In genomic region chr10:11598749-11599396, GRCh38 we compare ENCODE assay signal across 32 cellular contexts. TPM values are rescaled to one million over a fixed set of nuclear protein-coding genes. Genes with fewer than 3 reads are reported as not detected.
DNase-seq lines count a peak whose midpoint lies in the region; ATAC-seq, FAIRE-seq and TF ChIP-seq lines count a peak whose summit lies in the region.
"Had no signal": no experiment of that assay in that cellular context is flagged by ENCODE, and none has a peak within 500 bp of the region (broad histone marks: within the 10 kb centered on the region; RNA-seq: fewer than 3 reads in every experiment).

No MANE protein-coding gene starts in this region.

- no peak for TF ChIP-seq EP300 in sigmoid colon (IDR thresholded peaks at IDR 0.05)

- H3K27ac Mint-ChIP-seq in memory B cell, result peak overlapping the region; percentile 76
- H3K27ac Mint-ChIP-seq in CD4-positive, alpha-beta T cell, result no peak overlapping the region
- H3K27ac Mint-ChIP-seq: activated CD4-positive, alpha-beta T cell treated with anti-CD3 and anti-CD28 coated beads, Interleukin-2, amount 10 ng/mL, durations not matched to agents 7 days and 5 days; activated naive CD8-positive, alpha-beta T cell treated with anti-CD3 and anti-CD28 coated beads for 36 hours; activated T-cell treated with anti-CD3 and anti-CD28 coated beads, Interleukin-2, amount 50 U/mL, for 24 hours; endodermal cell had no signal

- WGBS in sigmoid colon, 2 donors, result 74 to 82% methylated on average over 8 of the region's 8 CpGs

- BruUV-seq in A673 (replicated peaks; lab: Mats Ljungman, UMichigan), result no TSS peak

- H3K36me3 Mint-ChIP-seq in memory B cell, result peaks cover 12% of the 10 kb centered on the region
- no peaks in the 10 kb centered on the region for H3K36me3 Mint-ChIP-seq in CD4-positive, alpha-beta T cell (ENCODE audit: low read depth)

- no peak overlapping the region for H3K9ac ChIP-seq in SK-N-MC (ENCODE audit: insufficient read length)
- H3K9ac ChIP-seq: GM23248 had no signal

- ATAC-seq in memory B cell (ENCODE audit: low read depth), result peak; percentile 55
- no peak for ATAC-seq in GM18520 (IDR thresholded peaks at IDR 0.05; ENCODE audit: unreplicated experiment)
- ATAC-seq in CD4-positive, alpha-beta T cell (ENCODE audit: poor library complexity), result no peak
- ATAC-seq: esophagus mucosa, left lung, right cardiac atrium had no signal

- H3K4me1 Mint-ChIP-seq in memory B cell, result peaks cover 53% of the 10 kb centered on the region
- peaks cover 12% of the 10 kb centered on the region for H3K4me1 Mint-ChIP-seq in CD4-positive, alpha-beta T cell (ENCODE audit: low read depth)

- H3K4me3 Mint-ChIP-seq in memory B cell, result peak overlapping the region; percentile 46
- H3K4me3 Mint-ChIP-seq in CD4-positive, alpha-beta T cell, result no peak overlapping the region
- H3K4me3 Mint-ChIP-seq: activated CD4-positive, alpha-beta T cell treated with anti-CD3 and anti-CD28 coated beads, Interleukin-2, amount 10 ng/mL, durations not matched to agents 7 days and 5 days; activated naive CD8-positive, alpha-beta T cell treated with anti-CD3 and anti-CD28 coated beads for 36 hours; activated T-cell treated with anti-CD3 and anti-CD28 coated beads, Interleukin-2, amount 50 U/mL, for 24 hours; endodermal cell had no signal

- peak overlapping the region; percentile 5 for H3K27ac ChIP-seq in A673 (ENCODE audit: low read depth, low read length, poor library complexity, severe bottlenecking)
- H3K27ac ChIP-seq in SK-N-MC, result 0 out of 2 replicates have a peak overlapping the region, but pooled peaks have one; percentile 31
- H3K27ac ChIP-seq in sigmoid colon, result no peak overlapping the region
- no peak overlapping the region for H3K27ac ChIP-seq in CD4-positive, alpha-beta T cell (ENCODE audit: low read depth, low read length)
- H3K27ac ChIP-seq: GM23248, left lung, stomach, vagina, WERI-Rb-1 had no signal

- POLR2A ChIA-PET in A673 (lab: Charles Lee; ENCODE audit: low non-redundant PET), result no interaction called here
- POLR2A ChIA-PET in CD4-positive, alpha-beta T cell (lab: Charles Lee), result no interaction called here

- H3K36me3 ChIP-seq in A673 (ENCODE audit: insufficient read depth, low read length, poor library complexity, severe bottlenecking) (no peaks in the 10 kb centered on the region), SK-N-MC (ENCODE audit: insufficient read depth, low read length) (no peaks in the 10 kb centered on the region), sigmoid colon (no peaks in the 10 kb centered on the region)
- H3K36me3 ChIP-seq: BE2C, left lung, stomach, vagina, WERI-Rb-1 had no signal

- H3K4me3 ChIP-seq in A673 (ENCODE audit: low read depth, low read length, poor library complexity, severe bottlenecking), result no peak overlapping the region
- peak overlapping the region; percentile 27 for H3K4me3 ChIP-seq in GM12865 (ENCODE audit: low read depth, low read length)
- H3K4me3 ChIP-seq in SK-N-MC, result 0 out of 2 replicates have a peak overlapping the region, but pooled peaks have one; percentile 38
- H3K4me3 ChIP-seq in sigmoid colon, result no peak overlapping the region
- H3K4me3 ChIP-seq: GM23248, left lung, stomach, vagina had no signal

- H3K9me3 Mint-ChIP-seq in memory B cell, result no peaks in the 10 kb centered on the region
- H3K9me3 Mint-ChIP-seq in CD4-positive, alpha-beta T cell, result no peaks in the 10 kb centered on the region
- H3K9me3 Mint-ChIP-seq: activated CD4-positive, alpha-beta T cell treated with anti-CD3 and anti-CD28 coated beads, Interleukin-2, amount 10 ng/mL, durations not matched to agents 7 days and 5 days; activated naive CD8-positive, alpha-beta T cell treated with anti-CD3 and anti-CD28 coated beads for 36 hours; activated T-cell treated with anti-CD3 and anti-CD28 coated beads, Interleukin-2, amount 50 U/mL, for 24 hours; endodermal cell had no signal

- H3K4me1 ChIP-seq in A673 (ENCODE audit: insufficient read depth, low read length, poor library complexity, severe bottlenecking), result peaks cover 59% of the 10 kb centered on the region
- H3K4me1 ChIP-seq in sigmoid colon, result peaks cover 0 to 5% (median 0%) of the 10 kb centered on the region in 4 donors

- DNase-seq in A673 (ENCODE audit: low spot score), result peak; percentile 39
- no peak for DNase-seq in GM12865 (ENCODE audit: low read depth)
- no peak for DNase-seq in SK-N-MC (ENCODE audit: low read depth, low spot score)
- DNase-seq in memory B cell (ENCODE audit: low spot score in 2 of 2), result no peak
- no peak for DNase-seq in sigmoid colon
- no peak for DNase-seq in H54 (ENCODE audit: insufficient read length, low spot score)
- no peak for DNase-seq in CD4-positive, alpha-beta T cell
- DNase-seq: ACHN; activated CD4-positive, alpha-beta T cell treated with anti-CD3 and anti-CD28 coated beads, Interleukin-2, amount 10 ng/mL, durations not matched to agents 7 days and 5 days; activated gamma-delta T cell; activated naive CD8-positive, alpha-beta T cell treated with anti-CD3 and anti-CD28 coated beads for 36 hours; activated T-cell treated with anti-CD3 and anti-CD28 coated beads, Interleukin-2, amount 50 U/mL, for 24 hours; BE2C; caudate nucleus; cortex of kidney; DMS153; endodermal cell; GM23248; left lung; mesendoderm; MM.1S; NCI-H1930; NCI-H526; right cardiac atrium; SIG-M5; stimulated activated CD8-positive, alpha-beta memory T cell treated with anti-CD3 and anti-CD28 coated beads, Interleukin-4, amount 100 ng/mL, for 48 hours; stomach; WERI-Rb-1 had no signal

- H3K27me3 ChIP-seq in A673 (replicated peaks; ENCODE audit: insufficient read depth, low read depth, low read length, poor library complexity), result no peaks in the 10 kb centered on the region
- H3K27me3 ChIP-seq in sigmoid colon, result no peaks in the 10 kb centered on the region
- H3K27me3 ChIP-seq in CD4-positive, alpha-beta T cell (ENCODE audit: control insufficient read depth, insufficient read depth, low read length), result no peaks in the 10 kb centered on the region
- H3K27me3 ChIP-seq: BE2C, left lung, stomach, vagina had no signal

- no peak for TF ChIP-seq CTCF in A673 (conservative IDR thresholded peaks at IDR 0.05; ENCODE audit: low read depth, low read length)
- no peak for TF ChIP-seq CTCF in GM12865 (IDR thresholded peaks at IDR 0.05; ENCODE audit: insufficient read depth, low read depth, low read length, missing control alignments)
- no peak for TF ChIP-seq CTCF in sigmoid colon (IDR thresholded peaks at IDR 0.05)
- no peak for TF ChIP-seq CTCF in CD4-positive, alpha-beta T cell (IDR thresholded peaks at IDR 0.05)

- CTCF ChIA-PET in A673 (lab: Charles Lee), result no interaction called here
- CTCF ChIA-PET in CD4-positive, alpha-beta T cell (lab: Charles Lee), result no interaction called here

- H3K27me3 Mint-ChIP-seq in memory B cell, result no peaks in the 10 kb centered on the region
- no peaks in the 10 kb centered on the region for H3K27me3 Mint-ChIP-seq in CD4-positive, alpha-beta T cell
- H3K27me3 Mint-ChIP-seq: activated naive CD8-positive, alpha-beta T cell treated with anti-CD3 and anti-CD28 coated beads for 36 hours had no signal

- no peak for TF ChIP-seq POLR2A in sigmoid colon (IDR thresholded peaks at IDR 0.05)
- TF ChIP-seq POLR2A in H54 (IDR thresholded peaks at IDR 0.05; ENCODE audit: low read depth, low read length), result no peak

- no peak for FAIRE-seq in H54 (lab: Jason Lieb, UNC)
- FAIRE-seq: astrocyte had no signal

- H3K9me3 ChIP-seq in A673 (ENCODE audit: low read depth, low read length, poor library complexity, severe bottlenecking), result no peaks in the 10 kb centered on the region
- no peaks in the 10 kb centered on the region for H3K9me3 ChIP-seq in SK-N-MC (ENCODE audit: low read depth, low read length)
- H3K9me3 ChIP-seq in sigmoid colon, result no peaks in the 10 kb centered on the region
- no peaks in the 10 kb centered on the region for H3K9me3 ChIP-seq in CD4-positive, alpha-beta T cell (ENCODE audit: control insufficient read depth, low read length)
- H3K9me3 ChIP-seq: BE2C, left lung, stomach, vagina had no signal

- intact Hi-C loops in A673 (cut with micrococcal nuclease; ENCODE audit: unreplicated experiment) (no loop called here), sigmoid colon (cut with DNase I) (loop anchor here (5.0 kb wide), 1 partner anchor 52 kb away; no protein-coding TSS in a partner anchor)
- intact Hi-C loops in CD4-positive, alpha-beta T cell (cut with DNase I, micrococcal nuclease), result no loop called here

RNA-seq across cellular contexts. Expression of gene USP6NL, which starts 12.6 kb away (rescaled TPM):
- 38.7 and 40.0 TPM in 2 replicates for total RNA-seq in A673 (2021)
- total RNA-seq in sigmoid colon, result 10 to 100 TPM; 10.3 to 11.4 (median 10.9) TPM
- 10 to 100 TPM in 2 of 3 donors, 1 to 10 TPM in 1; 9.2 to 10.8 (median 10.7) TPM for polyA plus RNA-seq in sigmoid colon
- total RNA-seq in CD4-positive, alpha-beta T cell, result 1 to 10 TPM; 5.2 to 5.6 TPM

Comparison
In these comparisons a context has a peak if more than half of its experiments do, and no peak if none do; other contexts are left out.
1. H3K27ac ChIP-seq: peak in A673 (single experiment) and SK-N-MC (single experiment); none in sigmoid colon (0 of 4) and CD4-positive, alpha-beta T cell (single experiment).
2. H3K4me3 ChIP-seq: peak in GM12865 (single experiment) and SK-N-MC (single experiment); none in A673 (single experiment) and sigmoid colon (0 of 4).